Comparison of ENCODE assay signal across 1 cellular context in the genomic region with DNA sequence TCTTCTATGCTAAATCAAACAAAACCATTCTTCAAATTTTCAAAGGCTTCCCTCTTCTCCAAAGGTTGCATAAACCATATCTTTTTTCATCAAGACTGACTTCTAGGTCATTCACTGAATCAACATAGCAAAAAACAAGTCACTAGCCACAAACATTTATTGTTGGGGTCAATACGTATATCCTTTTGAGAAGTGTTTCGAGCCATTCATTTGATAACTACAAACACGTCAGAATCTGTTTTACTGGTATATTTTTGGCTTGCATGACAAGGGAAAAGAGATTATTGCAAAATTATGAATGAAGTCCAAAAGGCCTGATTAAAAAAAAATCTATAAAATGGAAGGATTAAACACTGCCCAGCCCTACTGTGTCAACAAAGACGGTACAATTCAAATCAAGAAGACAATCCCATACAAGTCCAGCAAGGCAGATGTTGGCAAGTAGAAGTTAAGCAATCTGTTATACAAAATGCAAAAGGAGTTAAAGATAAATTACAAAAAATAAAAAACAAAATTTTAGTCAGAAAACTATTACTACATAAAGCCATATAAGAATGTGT.
TF ChIP-seq lines count a peak whose summit lies in the region.

No MANE protein-coding gene starts in this region.

TF ChIP-seq in WTC11, 78 proteins besides CTCF, POLR2A, EP300 and RAD21 (continued from another document):
- TF ChIP-seq, protein P1, sequence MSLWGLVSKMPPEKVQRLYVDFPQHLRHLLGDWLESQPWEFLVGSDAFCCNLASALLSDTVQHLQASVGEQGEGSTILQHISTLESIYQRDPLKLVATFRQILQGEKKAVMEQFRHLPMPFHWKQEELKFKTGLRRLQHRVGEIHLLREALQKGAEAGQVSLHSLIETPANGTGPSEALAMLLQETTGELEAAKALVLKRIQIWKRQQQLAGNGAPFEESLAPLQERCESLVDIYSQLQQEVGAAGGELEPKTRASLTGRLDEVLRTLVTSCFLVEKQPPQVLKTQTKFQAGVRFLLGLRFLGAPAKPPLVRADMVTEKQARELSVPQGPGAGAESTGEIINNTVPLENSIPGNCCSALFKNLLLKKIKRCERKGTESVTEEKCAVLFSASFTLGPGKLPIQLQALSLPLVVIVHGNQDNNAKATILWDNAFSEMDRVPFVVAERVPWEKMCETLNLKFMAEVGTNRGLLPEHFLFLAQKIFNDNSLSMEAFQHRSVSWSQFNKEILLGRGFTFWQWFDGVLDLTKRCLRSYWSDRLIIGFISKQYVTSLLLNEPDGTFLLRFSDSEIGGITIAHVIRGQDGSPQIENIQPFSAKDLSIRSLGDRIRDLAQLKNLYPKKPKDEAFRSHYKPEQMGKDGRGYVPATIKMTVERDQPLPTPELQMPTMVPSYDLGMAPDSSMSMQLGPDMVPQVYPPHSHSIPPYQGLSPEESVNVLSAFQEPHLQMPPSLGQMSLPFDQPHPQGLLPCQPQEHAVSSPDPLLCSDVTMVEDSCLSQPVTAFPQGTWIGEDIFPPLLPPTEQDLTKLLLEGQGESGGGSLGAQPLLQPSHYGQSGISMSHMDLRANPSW (CRISPR knock-in tag; conservative IDR thresholded peaks at IDR 0.05; ENCODE audit: low read depth) = no peak
- TF ChIP-seq GABPB1 (CRISPR knock-in tag; IDR thresholded peaks at IDR 0.05) (no peak), ETV6 (CRISPR knock-in tag; IDR thresholded peaks at IDR 0.05) (no peak), NFYB (CRISPR knock-in tag; conservative IDR thresholded peaks at IDR 0.05; ENCODE audit: low read depth) (no peak), SOX15 (CRISPR knock-in tag; IDR thresholded peaks at IDR 0.05) (no peak), MXD4 (CRISPR knock-in tag; IDR thresholded peaks at IDR 0.05; ENCODE audit: borderline replicate concordance) (no peak), RORB (CRISPR knock-in tag; IDR thresholded peaks at IDR 0.05) (no peak), NFE2L1 (CRISPR knock-in tag; IDR thresholded peaks at IDR 0.05) (no peak), TP53 (CRISPR knock-in tag; IDR thresholded peaks at IDR 0.05) (no peak)
- TF ChIP-seq, protein P2, sequence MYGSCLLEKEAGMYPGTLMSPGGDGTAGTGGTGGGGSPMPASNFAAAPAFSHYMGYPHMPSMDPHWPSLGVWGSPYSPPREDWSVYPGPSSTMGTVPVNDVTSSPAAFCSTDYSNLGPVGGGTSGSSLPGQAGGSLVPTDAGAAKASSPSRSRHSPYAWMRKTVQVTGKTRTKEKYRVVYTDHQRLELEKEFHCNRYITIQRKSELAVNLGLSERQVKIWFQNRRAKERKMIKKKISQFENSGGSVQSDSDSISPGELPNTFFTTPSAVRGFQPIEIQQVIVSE (CRISPR knock-in tag; IDR thresholded peaks at IDR 0.05; ENCODE audit: borderline replicate concordance) = no peak
TF ChIP-seq in WTC11: peak in this region for 0.
